In genomic region chrX:68490644-68491043, GRCh38 we compare ENCODE assay signal across 9 cellular contexts. TPM values are rescaled to one million over a fixed set of nuclear protein-coding genes. Genes with fewer than 3 reads are reported as not detected.
DNase-seq lines count a peak whose midpoint lies in the region; ATAC-seq and TF ChIP-seq lines count a peak whose summit lies in the region.
"Had no signal": no experiment of that assay in that cellular context is flagged by ENCODE, and none has a peak within 500 bp of the region (broad histone marks: within the 10 kb centered on the region; RNA-seq: fewer than 3 reads in every experiment).

No MANE protein-coding gene starts in this region.

- no peak overlapping the region for H3K27ac ChIP-seq in WERI-Rb-1
- H3K27ac ChIP-seq in ascending aorta: no peak overlapping the region
- H3K27ac ChIP-seq: neutrophil had no signal

- DNase-seq in ELR (ENCODE audit: low read depth) (peak; percentile 62), WERI-Rb-1 (peak; percentile 22), lung microvascular endothelial cell (ENCODE audit: low read depth in 2 of 2) (peak; percentile 44 to 58), OCI-M2 (lab: John Stamatoyannopoulos, UW; ENCODE audit: unreplicated experiment) (no peak), ascending aorta (ENCODE audit: low spot score in 2 of 2) (no peak), retina (no peak)

- intact Hi-C loops in ascending aorta (cut with DNase I): loop anchor here (10.0 kb wide), 1 partner anchor 674 kb away; the partner anchor contains the start of gene PJA1

- no peaks in the 10 kb centered on the region for H3K9me3 ChIP-seq in WERI-Rb-1 (ENCODE audit: severe bottlenecking)
- H3K9me3 ChIP-seq in ascending aorta: no peaks in the 10 kb centered on the region
- H3K9me3 ChIP-seq: neutrophil had no signal

- no peaks in the 10 kb centered on the region for H3K36me3 ChIP-seq in WERI-Rb-1
- no peaks in the 10 kb centered on the region for H3K36me3 ChIP-seq in ascending aorta
- H3K36me3 ChIP-seq: neutrophil had no signal

- peak; percentile 57 for ATAC-seq in HG02943 (IDR thresholded peaks at IDR 0.05; ENCODE audit: low read depth, unreplicated experiment)
- no peak for ATAC-seq in GM19452 (IDR thresholded peaks at IDR 0.05; ENCODE audit: unreplicated experiment)

- H3K4me3 ChIP-seq in WERI-Rb-1 (ENCODE audit: low read depth, low read length) (no peak overlapping the region), ascending aorta (no peak overlapping the region)

- no peaks in the 10 kb centered on the region for H3K4me1 ChIP-seq in ascending aorta

- H3K27me3 ChIP-seq in WERI-Rb-1 (ENCODE audit: insufficient read depth, low read depth, severe bottlenecking) (no peaks in the 10 kb centered on the region), ascending aorta (no peaks in the 10 kb centered on the region)
- H3K27me3 ChIP-seq: neutrophil had no signal

- TF ChIP-seq CTCF in WERI-Rb-1 (IDR thresholded peaks at IDR 0.05; ENCODE audit: low read depth, low read length): peak; percentile 53; the same call in 1 of the 2 replicates
- peak in 1 of 3 experiments; percentile 8 for TF ChIP-seq CTCF in ascending aorta (IDR thresholded peaks at IDR 0.05)

RNA-seq across cellular contexts. Expression of gene YIPF6, which starts 8.2 kb away (rescaled TPM):
- total RNA-seq in lung microvascular endothelial cell: 11.3 and 20.0 TPM in 2 replicates
- total RNA-seq in ascending aorta: 14.4 TPM

RNA-seq across cellular contexts. Expression of gene OPHN1, which starts 57.3 kb away (rescaled TPM):
- total RNA-seq in lung microvascular endothelial cell: 6.1 and 7.7 TPM in 2 replicates
- 5.6 TPM for total RNA-seq in ascending aorta

Comparison
In these comparisons a context has a peak if more than half of its experiments do, and no peak if none do; other contexts are left out.
1. DNase-seq: peak in ELR (single experiment), WERI-Rb-1 (single experiment) and lung microvascular endothelial cell (2 of 2); none in OCI-M2 (single experiment), ascending aorta (0 of 2) and retina (single experiment).